In the genomic region with DNA sequence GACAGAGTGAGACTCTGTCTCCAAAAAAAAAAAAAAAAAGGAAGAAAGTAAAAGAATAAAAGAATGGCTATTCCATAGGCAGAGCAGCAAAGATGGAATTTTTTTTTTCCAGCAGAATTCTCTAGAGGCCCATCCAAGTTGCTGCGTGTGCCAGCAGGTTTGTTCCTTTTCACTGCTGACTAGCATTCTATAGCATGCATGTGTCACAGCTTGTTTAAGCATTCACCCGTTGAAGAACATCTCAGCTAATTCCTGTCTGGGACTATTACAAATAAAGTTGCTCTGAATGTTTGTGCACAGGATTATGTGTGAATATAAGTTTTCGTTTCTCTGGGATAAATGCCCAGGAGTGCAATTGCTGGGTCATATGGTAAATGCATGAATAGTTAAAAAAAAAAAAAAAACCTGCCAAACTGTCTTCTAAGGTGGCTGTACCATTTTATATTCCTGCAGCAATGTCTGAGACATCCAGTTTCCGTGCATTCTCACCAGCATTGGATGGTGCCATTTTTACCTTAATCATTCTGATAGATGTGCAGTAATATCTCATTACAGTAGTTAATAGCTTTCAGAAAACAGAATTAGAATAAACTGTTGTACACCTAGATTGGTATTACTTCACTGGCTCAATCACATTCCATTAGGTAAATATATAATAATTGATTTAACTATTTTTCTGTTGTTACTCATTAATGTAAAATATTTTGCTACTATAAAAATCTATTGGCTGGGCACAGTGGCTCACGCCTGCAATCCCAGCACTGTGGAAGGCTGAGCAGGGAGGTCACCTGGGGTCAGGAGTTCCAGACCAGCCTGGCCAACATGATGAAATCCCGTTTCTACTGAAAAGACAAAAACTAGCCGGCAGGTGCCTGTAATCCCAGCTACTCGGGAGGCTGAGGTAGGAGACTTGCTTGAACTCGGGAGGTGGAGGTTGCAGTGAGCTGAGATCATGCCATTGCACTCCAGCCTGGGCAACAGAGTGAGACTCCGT, we compare ENCODE assay signal across 17 cellular contexts.
"Had no signal": no experiment of that assay in that cellular context is flagged by ENCODE, and none has a peak within 500 bp of the region (broad histone marks: within the 10 kb centered on the region; RNA-seq: fewer than 3 reads in every experiment).

No MANE protein-coding gene starts in this region.

- DNase-seq: activated CD4-positive, alpha-beta T cell treated with anti-CD3 and anti-CD28 coated beads, Interleukin-2, amount 50 U/mL, for 1 hour; activated CD4-positive, CD25-positive, alpha-beta regulatory T cell treated with anti-CD3 and anti-CD28 coated beads, Interleukin-2, amount 50 U/mL, for 72 hours; activated CD8-positive, alpha-beta memory T cell treated with anti-CD3 and anti-CD28 coated beads for 24 hours; activated CD8-positive, alpha-beta memory T cell treated with anti-CD3 and anti-CD28 coated beads, Interleukin-2, amount 50 U/mL, for 48 hours; activated effector memory CD4-positive, alpha-beta T cell treated with Interleukin-2 at 50 U/mL for 16 hours; activated naive CD4-positive, alpha-beta T cell treated with anti-CD3 and anti-CD28 coated beads, Interleukin-2, amount 10 ng/mL, durations not matched to agents 7 days and 5 days; activated naive CD8-positive, alpha-beta T cell treated with anti-CD3 and anti-CD28 coated beads, Interleukin-2, amount 50 U/mL, for 24 hours; activated T-cell treated with anti-CD3 and anti-CD28 coated beads, Interleukin-2, amount 50 U/mL, for 48 hours; aorta; cerebellar nuclear complex; effector CD4-positive, alpha-beta T cell; esophagus squamous epithelium; lower lobe of right lung; retina; stimulated activated naive CD8-positive, alpha-beta T cell treated with anti-CD3 and anti-CD28 coated beads, Interleukin-15, Interleukin-2, amounts not matched to agents 100 U/mL and 50 U/mL, for 24 hours; substantia nigra; tibial artery had no signal

- H3K27ac ChIP-seq: esophagus squamous epithelium, lower lobe of right lung, tibial artery had no signal

- H3K4me1 ChIP-seq: lower lobe of right lung had no signal

- H3K9me3 ChIP-seq: esophagus squamous epithelium, lower lobe of right lung, tibial artery had no signal

- H3K36me3 ChIP-seq: esophagus squamous epithelium, lower lobe of right lung, tibial artery had no signal

- H3K4me3 ChIP-seq: esophagus squamous epithelium, lower lobe of right lung, tibial artery had no signal

- H3K27me3 ChIP-seq: tibial artery had no signal

- ATAC-seq: activated naive CD8-positive, alpha-beta T cell treated with anti-CD3 and anti-CD28 coated beads, Interleukin-2, amount 50 U/mL, for 24 hours; lower lobe of right lung; stimulated activated naive CD8-positive, alpha-beta T cell treated with anti-CD3 and anti-CD28 coated beads, Interleukin-15, Interleukin-2, amounts not matched to agents 100 U/mL and 50 U/mL, for 24 hours had no signal
